10 cellular contexts compared by ENCODE assay signal in the genomic region with DNA sequence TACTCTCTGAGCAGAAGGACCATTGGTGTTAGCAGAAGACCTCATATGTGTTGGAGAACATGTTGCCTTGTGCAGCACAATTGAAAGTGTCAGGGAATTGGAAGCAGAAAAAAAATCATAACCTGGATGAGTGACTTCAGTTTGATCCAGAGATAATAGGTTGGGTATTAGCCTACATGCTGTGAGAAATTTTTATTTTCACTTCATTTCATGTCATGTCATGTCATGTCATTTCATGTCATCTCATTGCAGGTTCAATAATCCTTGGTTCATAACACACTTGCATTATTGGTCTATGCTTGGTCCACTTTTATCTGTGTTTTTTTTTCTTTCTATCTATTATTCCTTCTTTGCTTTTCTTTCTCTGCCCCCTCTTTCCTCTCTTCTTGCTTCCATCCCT.
"Had no signal": no experiment of that assay in that cellular context is flagged by ENCODE, and none has a peak within 500 bp of the region (broad histone marks: within the 10 kb centered on the region; RNA-seq: fewer than 3 reads in every experiment).

No MANE protein-coding gene starts in this region.

- H3K9me3 ChIP-seq: HAP-1 had no signal

- H3K4me3 ChIP-seq: GM23248, HAP-1, K562 had no signal

- H3K27ac Mint-ChIP-seq: HFFc6 had no signal

- H3K36me3 ChIP-seq: HAP-1 had no signal

- ATAC-seq: HCT116, K562 had no signal

- H3K4me3 Mint-ChIP-seq: HFFc6 had no signal

- H3K9ac ChIP-seq: GM23248 had no signal

- FAIRE-seq: H54, K562 had no signal

- H3K9me3 Mint-ChIP-seq: HFFc6 had no signal

- H2AFZ ChIP-seq: GM23248 had no signal

- H3K27ac ChIP-seq: GM23248, HL-60 had no signal

- DNase-seq: GOT3, HFFc6, IMR-90, KG1 had no signal
